11 cellular contexts compared by ENCODE assay signal in genomic region chr15:60399931-60400330, GRCh38. TPM values are rescaled to one million over a fixed set of nuclear protein-coding genes. Genes with fewer than 3 reads are reported as not detected.
DNase-seq lines count a peak whose midpoint lies in the region; ATAC-seq and TF ChIP-seq lines count a peak whose summit lies in the region.
"Had no signal": no experiment of that assay in that cellular context is flagged by ENCODE, and none has a peak within 500 bp of the region (broad histone marks: within the 10 kb centered on the region; RNA-seq: fewer than 3 reads in every experiment).

No MANE protein-coding gene starts in this region.

- H3K18ac ChIP-seq in mesendoderm (ENCODE audit: low read length) = no peak overlapping the region

- no peak overlapping the region for H2BK5ac ChIP-seq in mesendoderm (ENCODE audit: low read length)

- TF ChIP-seq CTCF in heart right ventricle (IDR thresholded peaks at IDR 0.05) (no peak), astrocyte of the spinal cord (IDR thresholded peaks at IDR 0.05; ENCODE audit: low read depth, low read length) (no peak), left lung (IDR thresholded peaks at IDR 0.05) (no peak)

- no peak overlapping the region for H2BK120ac ChIP-seq in mesendoderm (ENCODE audit: low read depth, low read length)

- 36 to 51% methylated on average over 1 of the region's 1 CpG for WGBS in heart right ventricle, 2 donors
- 36% methylated on average over 1 of the region's 1 CpG for WGBS in urinary bladder
- WGBS in mesendoderm (ENCODE audit: extremely low coverage, insufficient coverage, low lambda C conversion rate) = no CpG with 5 or more reads among the region's 1 CpG

- H3K9ac ChIP-seq in mesendoderm (ENCODE audit: low read length) = no peak overlapping the region

- H2AK5ac ChIP-seq in mesendoderm (ENCODE audit: low read length) = no peak overlapping the region

- no peak overlapping the region for H3K23ac ChIP-seq in mesendoderm (ENCODE audit: low read length)

- H3K27me3 ChIP-seq in heart right ventricle (no peaks in the 10 kb centered on the region), left lung (peaks cover 0 to 25% of the 10 kb centered on the region in 2 donors), mesendoderm (ENCODE audit: insufficient read depth, low read length, poor library complexity) (no peaks in the 10 kb centered on the region)

- H3K4me1 ChIP-seq in heart right ventricle (peaks cover 4 to 32% (median 20%) of the 10 kb centered on the region in 9 donors), left lung (peaks cover 14 to 24% of the 10 kb centered on the region in 2 donors), urinary bladder (ENCODE audit: insufficient read depth) (peaks cover 4% of the 10 kb centered on the region), mesendoderm (ENCODE audit: control insufficient read depth, low read depth, low read length) (peaks cover 6% of the 10 kb centered on the region)

- H3K4me3 ChIP-seq in heart right ventricle = no peak overlapping the region
- no peak overlapping the region for H3K4me3 ChIP-seq in astrocyte of the spinal cord (ENCODE audit: low read depth, low read length)
- no peak overlapping the region for H3K4me3 ChIP-seq in left lung
- no peak overlapping the region for H3K4me3 ChIP-seq in urinary bladder (ENCODE audit: low read depth, low read length)
- no peak overlapping the region for H3K4me3 ChIP-seq in mesendoderm (ENCODE audit: low read length)

- intact Hi-C loops in heart right ventricle (cut with DNase I) (loop anchor here in 5 of 10 donors (5.0 kb wide), 1 partner anchor 38 kb away; no protein-coding TSS in a partner anchor), Right ventricle myocardium inferior (cut with DNase I) (loop anchor here (2.0 kb wide), 2 partner anchors 21 to 37 kb away; no protein-coding TSS in a partner anchor), left lung (cut with DNase I) (no loop called here)

- no peak overlapping the region for H4K5ac ChIP-seq in mesendoderm (ENCODE audit: low read length)

- in situ Hi-C loops in astrocyte of the spinal cord (cut with HindIII; ENCODE audit: low sequenced_read_pairs) = no loop called here

- no peak overlapping the region for H3K4me2 ChIP-seq in mesendoderm (ENCODE audit: low read length)

- H3K27ac ChIP-seq in heart right ventricle (peak overlapping the region in 6 of 10 donors; percentile 23 to 67 (median 39)), left lung (peak overlapping the region; percentile 16 to 58), urinary bladder (ENCODE audit: low read depth) (peak overlapping the region; percentile 74), mesendoderm (ENCODE audit: low read depth, low read length) (no peak overlapping the region)

- H3K36me3 ChIP-seq in heart right ventricle (peaks cover 0 to 13% (median 3%) of the 10 kb centered on the region in 9 donors), left lung (peaks cover 0 to 13% of the 10 kb centered on the region in 2 donors), urinary bladder (ENCODE audit: insufficient read depth) (no peaks in the 10 kb centered on the region), mesendoderm (ENCODE audit: control insufficient read depth, insufficient read depth, low read length) (peaks cover 6% of the 10 kb centered on the region)

- no peaks in the 10 kb centered on the region for H3K9me3 ChIP-seq in heart right ventricle
- H3K9me3 ChIP-seq in left lung = no peaks in the 10 kb centered on the region

- H3K56ac ChIP-seq in mesendoderm (ENCODE audit: low read length) = no peak overlapping the region

- no peak overlapping the region for H2BK15ac ChIP-seq in mesendoderm (replicated peaks; ENCODE audit: low read depth)

- H3K4ac ChIP-seq in mesendoderm (ENCODE audit: low read depth, low read length) = no peak overlapping the region

- H3K79me2 ChIP-seq in mesendoderm (ENCODE audit: control insufficient read depth, insufficient read depth, low read length) = peaks cover 25% of the 10 kb centered on the region

- peaks cover 13% of the 10 kb centered on the region for H3K79me1 ChIP-seq in mesendoderm (ENCODE audit: low read length)

- no peak overlapping the region for H4K8ac ChIP-seq in mesendoderm (ENCODE audit: low read depth, low read length)

- ATAC-seq in heart right ventricle (no peak), Right ventricle myocardium inferior (no peak), left lung (no peak)

- no peak for DNase-seq in heart right ventricle
- DNase-seq in Right ventricle myocardium inferior (ENCODE audit: missing footprints) = no peak
- peak; percentile 71 for DNase-seq in astrocyte of the spinal cord (ENCODE audit: low read depth, low spot score)
- DNase-seq in left lung = no peak
- DNase-seq in central memory CD4-positive, alpha-beta T cell = no peak
- DNase-seq in NCI-H1105 (lab: John Stamatoyannopoulos, UW) = no peak
- no peak for DNase-seq in mesendoderm
- DNase-seq: activated CD4-positive, alpha-beta T cell treated with anti-CD3 and anti-CD28 coated beads, Interleukin-2, amount 10 ng/mL, durations not matched to agents 24 days and 14 days; MV-4-11; stimulated activated CD4-positive, alpha-beta T cell treated with anti-CD3 and anti-CD28 coated beads, Interleukin-4, amount 100 ng/mL, for 1 hour had no signal

RNA-seq across cellular contexts. Expression of gene ANXA2, which starts 2.1 kb away (rescaled TPM):
- 100 to 1,000 TPM in 9 of 10 donors, 10 to 100 TPM in 1; 98.7 to 341 (median 123) TPM for total RNA-seq in heart right ventricle
- polyA plus RNA-seq in heart right ventricle = 100 to 1,000 TPM; 166 to 539 TPM
- total RNA-seq in Right ventricle myocardium inferior = 212 TPM
- total RNA-seq in left lung = 1,000 to 10,000 TPM; 1,567 to 1,593 TPM
- total RNA-seq in urinary bladder = 906 TPM
- polyA plus RNA-seq in urinary bladder = 562 TPM
- 433 TPM for polyA plus RNA-seq in mesendoderm (2013, experiment 1 of 2)
- 451 TPM for polyA plus RNA-seq in mesendoderm (2013, experiment 2 of 2)
